In genomic region chr6:33088258-33088930, GRCh38 we compare ENCODE assay signal across 31 cellular contexts. TPM values are rescaled to one million over a fixed set of nuclear protein-coding genes. Genes with fewer than 3 reads are reported as not detected.
DNase-seq lines count a peak whose midpoint lies in the region; ATAC-seq and TF ChIP-seq lines count a peak whose summit lies in the region.
"Had no signal": no experiment of that assay in that cellular context is flagged by ENCODE, and none has a peak within 500 bp of the region (broad histone marks: within the 10 kb centered on the region; RNA-seq: fewer than 3 reads in every experiment).

No MANE protein-coding gene starts in this region.

- H3K27me3 ChIP-seq in neuronal stem cell (ENCODE audit: control insufficient read depth in 3 of 3, insufficient read depth in 3 of 3, low read depth in 1 of 3, low read length in 3 of 3), result peaks cover 0 to 4% (median 0%) of the 10 kb centered on the region in 3 experiments
- H3K27me3 ChIP-seq: right atrium auricular region, testis, uterus had no signal

- no peak overlapping the region for H2BK5ac ChIP-seq in neuronal stem cell (ENCODE audit: low read length)

- no peak overlapping the region for H2BK120ac ChIP-seq in neuronal stem cell (ENCODE audit: low read depth, low read length)

- H3K36me3 Mint-ChIP-seq in dendritic cell treated with granulocyte-macrophage colony-stimulating factor and Interleukin-4, amounts not matched to agents 40 ng/mL and 50 ng/mL, for 4 days (ENCODE audit: low read depth), result peaks cover 58% of the 10 kb centered on the region
- H3K36me3 Mint-ChIP-seq in naive thymus-derived CD8-positive, alpha-beta T cell, result peaks cover 0 to 36% (median 0%) of the 10 kb centered on the region in 3 donors
- H3K36me3 Mint-ChIP-seq: activated naive CD8-positive, alpha-beta T cell had no signal

- H3K23ac ChIP-seq in neuronal stem cell (ENCODE audit: low read depth, low read length, poor library complexity), result no peak overlapping the region

- no peak overlapping the region for H3K4me3 Mint-ChIP-seq in dendritic cell treated with granulocyte-macrophage colony-stimulating factor and Interleukin-4, amounts not matched to agents 40 ng/mL and 50 ng/mL, for 4 days
- H3K4me3 Mint-ChIP-seq in naive thymus-derived CD8-positive, alpha-beta T cell, result no peak overlapping the region
- H3K4me3 Mint-ChIP-seq: activated naive CD8-positive, alpha-beta T cell; CD14-positive monocyte; natural killer cell treated with Interleukin-12 subunit alpha and Interleukin-12 subunit beta and Interleukin-15 and Interleukin-18, amount 100 ng/mL, for 72 hours; T-helper 2 cell treated with Interferon-gamma antibody and Interleukin-4, amounts not matched to agents 5 μg/mL and 100 μg/mL, for 36 hours had no signal

- H3K27ac ChIP-seq in coronary artery (no peak overlapping the region), neuronal stem cell (replicated peaks; ENCODE audit: low read length) (no peak overlapping the region)
- H3K27ac ChIP-seq: dorsolateral prefrontal cortex, heart left ventricle, KMS-11, right atrium auricular region, testis, uterus had no signal

- no peak overlapping the region for H2BK15ac ChIP-seq in neuronal stem cell (ENCODE audit: low read length)

- H3K4ac ChIP-seq in neuronal stem cell (ENCODE audit: low read length), result no peak overlapping the region

- no peaks in the 10 kb centered on the region for H3K9me3 ChIP-seq in neuronal stem cell (replicated peaks in 1 of 2; ENCODE audit: control insufficient read depth in 2 of 2, insufficient read depth in 1 of 2, low read depth in 1 of 2, low read length in 2 of 2)
- H3K9me3 ChIP-seq: heart left ventricle, right atrium auricular region, testis, uterus had no signal

- peaks cover 0 to 2% of the 10 kb centered on the region in 2 donors for H3K4me1 ChIP-seq in neuronal stem cell (ENCODE audit: control insufficient read depth in 2 of 2, insufficient read depth in 1 of 2, low read depth in 1 of 2, low read length in 2 of 2)
- H3K4me1 ChIP-seq: right atrium auricular region, testis, uterus had no signal

- peak overlapping the region; percentile 52 for H3K27ac Mint-ChIP-seq in dendritic cell treated with granulocyte-macrophage colony-stimulating factor and Interleukin-4, amounts not matched to agents 40 ng/mL and 50 ng/mL, for 4 days
- peak overlapping the region in 7 of 10 donors; percentile 5 to 74 (median 28) for H3K27ac Mint-ChIP-seq in naive thymus-derived CD8-positive, alpha-beta T cell
- H3K27ac Mint-ChIP-seq: activated naive CD8-positive, alpha-beta T cell; natural killer cell treated with Interleukin-12 subunit alpha and Interleukin-12 subunit beta and Interleukin-15 and Interleukin-18, amount 100 ng/mL, for 72 hours; T-helper 2 cell treated with Interferon-gamma antibody and Interleukin-4, amounts not matched to agents 5 μg/mL and 100 μg/mL, for 36 hours had no signal

- H3K4me2 ChIP-seq in neuronal stem cell (ENCODE audit: insufficient read depth, low read length, poor library complexity, severe bottlenecking), result no peak overlapping the region
- H3K4me2 ChIP-seq: KMS-11 had no signal

- POLR2A ChIA-PET in naive thymus-derived CD8-positive, alpha-beta T cell (lab: Charles Lee), result no interaction called here

- no peaks in the 10 kb centered on the region for H3K9me3 Mint-ChIP-seq in dendritic cell treated with granulocyte-macrophage colony-stimulating factor and Interleukin-4, amounts not matched to agents 40 ng/mL and 50 ng/mL, for 4 days
- H3K9me3 Mint-ChIP-seq in naive thymus-derived CD8-positive, alpha-beta T cell, result no peaks in the 10 kb centered on the region
- H3K9me3 Mint-ChIP-seq: natural killer cell treated with Interleukin-12 subunit alpha and Interleukin-12 subunit beta and Interleukin-15 and Interleukin-18, amount 100 ng/mL, for 72 hours; T-helper 2 cell treated with Interferon-gamma antibody and Interleukin-4, amounts not matched to agents 5 μg/mL and 100 μg/mL, for 36 hours had no signal

- H3K4me1 Mint-ChIP-seq in dendritic cell treated with granulocyte-macrophage colony-stimulating factor and Interleukin-4, amounts not matched to agents 40 ng/mL and 50 ng/mL, for 4 days (ENCODE audit: low read depth), result peaks cover 43% of the 10 kb centered on the region
- H3K4me1 Mint-ChIP-seq in naive thymus-derived CD8-positive, alpha-beta T cell, result peaks cover 0 to 6% (median 3%) of the 10 kb centered on the region in 4 donors

- no CpG with 5 or more reads among the region's 3 CpGs for WGBS in neuronal stem cell (ENCODE audit: extremely low coverage in 2 of 2, insufficient read length in 2 of 2, insufficient replicate concordance in 1 of 2), 2 donors

- no peak overlapping the region for H4K8ac ChIP-seq in neuronal stem cell (ENCODE audit: low read depth, low read length)

- H3K14ac ChIP-seq in neuronal stem cell (ENCODE audit: low read length), result no peak overlapping the region

- no peak overlapping the region for H2AFZ ChIP-seq in neuronal stem cell (ENCODE audit: low read length)

- no peak overlapping the region for H2AK5ac ChIP-seq in neuronal stem cell (ENCODE audit: low read depth, low read length)

- H3K9ac ChIP-seq in neuronal stem cell (ENCODE audit: low read depth, low read length, poor library complexity), result no peak overlapping the region
- H3K9ac ChIP-seq: KMS-11 had no signal

- no peak overlapping the region for H2BK12ac ChIP-seq in neuronal stem cell (ENCODE audit: low read length)

- no peak overlapping the region for H4K91ac ChIP-seq in neuronal stem cell (ENCODE audit: low read depth, low read length, poor library complexity)

- H3K18ac ChIP-seq in neuronal stem cell (ENCODE audit: low read length), result no peak overlapping the region

- no peak for TF ChIP-seq CTCF in coronary artery (IDR thresholded peaks at IDR 0.05)

- no peak for ATAC-seq in naive thymus-derived CD8-positive, alpha-beta T cell
- ATAC-seq: heart left ventricle; left ventricle myocardium superior; natural killer cell treated with Interleukin-12 subunit alpha and Interleukin-12 subunit beta and Interleukin-15 and Interleukin-18, amount 100 ng/mL, for 72 hours; SK-N-SH treated with all-trans-retinoic acid at 6 μM for 48 hours had no signal

- peaks cover 4 to 20% of the 10 kb centered on the region in 2 donors for H3K36me3 ChIP-seq in neuronal stem cell (replicated peaks in 1 of 2; ENCODE audit: control insufficient read depth in 2 of 2, insufficient read depth in 2 of 2, low read length in 2 of 2)
- H3K36me3 ChIP-seq: uterus had no signal

- H3K4me3 ChIP-seq in coronary artery (no peak overlapping the region), neuronal stem cell (ENCODE audit: low read length in 2 of 2) (no peak overlapping the region)
- H3K4me3 ChIP-seq: dorsolateral prefrontal cortex, heart left ventricle, right atrium auricular region, testis, uterus had no signal

- peak; percentile 73 for DNase-seq in DMS53 treated with DMSO at 0.1 percent for 48 hours (lab: John Stamatoyannopoulos, UW; ENCODE audit: unreplicated experiment)
- DNase-seq in HT1080 (ENCODE audit: low read depth), result peak; percentile 63
- no peak for DNase-seq in naive thymus-derived CD8-positive, alpha-beta T cell
- DNase-seq in ureter (ENCODE audit: low spot score), result no peak
- no peak for DNase-seq in coronary artery (ENCODE audit: low spot score)
- DNase-seq in neuronal stem cell (ENCODE audit: low spot score), result no peak
- DNase-seq: activated CD8-positive, alpha-beta memory T cell treated with anti-CD3 and anti-CD28 coated beads, Interleukin-2, amount 50 U/mL, for 48 hours; aorta; caudate nucleus; dorsolateral prefrontal cortex; heart left ventricle; left ventricle myocardium superior; midbrain; NCI-H1048; NCI-H226; NCI-H748 treated with DMSO at 0.1 percent for 48 hours; stimulated activated CD4-positive, alpha-beta T cell treated with anti-CD3 and anti-CD28 coated beads, Interleukin-4, amount 100 ng/mL, for 1 hour; stimulated activated naive CD4-positive, alpha-beta T cell treated with Interleukin-2 at 50 U/mL for 16 hours; testis; uterus had no signal

- H3K79me1 ChIP-seq in neuronal stem cell (ENCODE audit: low read depth, low read length), result no peaks in the 10 kb centered on the region

- H3K27me3 Mint-ChIP-seq in dendritic cell treated with granulocyte-macrophage colony-stimulating factor and Interleukin-4, amounts not matched to agents 40 ng/mL and 50 ng/mL, for 4 days, result peaks cover 3% of the 10 kb centered on the region
- no peaks in the 10 kb centered on the region for H3K27me3 Mint-ChIP-seq in naive thymus-derived CD8-positive, alpha-beta T cell
- H3K27me3 Mint-ChIP-seq: natural killer cell treated with Interleukin-12 subunit alpha and Interleukin-12 subunit beta and Interleukin-15 and Interleukin-18, amount 100 ng/mL, for 72 hours had no signal

- intact Hi-C loops in dendritic cell treated with granulocyte-macrophage colony-stimulating factor and Interleukin-4, amounts not matched to agents 40 ng/mL and 50 ng/mL, for 4 days (cut with micrococcal nuclease), result no loop called here

RNA-seq across cellular contexts. Expression of gene HLA-DPB1, which starts 12.6 kb away (rescaled TPM):
- 12.7 and 33.5 TPM in 2 replicates for total RNA-seq in HT1080 (2014; rRNA removed; shearing (Covaris generic))
- 11.7 and 14.2 TPM in 2 replicates for polyA plus RNA-seq in HT1080 (2015; cell fraction: cytosol; rRNA removed)
- polyA plus RNA-seq in HT1080 (2015; cell fraction: nucleus; rRNA removed), result 7.1 and 16.0 TPM in 2 replicates
- 10 to 100 TPM; 42.8 to 44.0 TPM for total RNA-seq in naive thymus-derived CD8-positive, alpha-beta T cell
- 100 to 1,000 TPM in 2 of 3 donors, 10 to 100 TPM in 1; 62.2 to 228 (median 186) TPM for polyA plus RNA-seq in naive thymus-derived CD8-positive, alpha-beta T cell
- 82.5 TPM for total RNA-seq in ureter
- 45.7 TPM for polyA plus RNA-seq in neuronal stem cell (2013, experiment 1 of 2)
- polyA plus RNA-seq in neuronal stem cell (2013, experiment 2 of 2), result 42.1 TPM
- total RNA-seq: G401, HT-29 had no signal

RNA-seq across cellular contexts. Expression of gene HLA-DPA1, which starts 14.9 kb away (rescaled TPM):
- 2.2 and 8.9 TPM in 2 replicates for total RNA-seq in HT1080 (2014; rRNA removed; shearing (Covaris generic))
- 7.0 and 8.3 TPM in 2 replicates for polyA plus RNA-seq in HT1080 (2015; cell fraction: cytosol; rRNA removed)
- polyA plus RNA-seq in HT1080 (2015; cell fraction: nucleus; rRNA removed), result 8.8 and 9.3 TPM in 2 replicates
- 10 to 100 TPM; 32.6 to 35.9 TPM for total RNA-seq in naive thymus-derived CD8-positive, alpha-beta T cell
- polyA plus RNA-seq in naive thymus-derived CD8-positive, alpha-beta T cell, result 100 to 1,000 TPM in 1 of 3 donors, 10 to 100 TPM in 2; 19.5 to 121 (median 77.1) TPM
- 145 TPM for total RNA-seq in ureter
- polyA plus RNA-seq in neuronal stem cell (2013, experiment 1 of 2), result 2.2 TPM
- polyA plus RNA-seq in neuronal stem cell (2013, experiment 2 of 2), result 2.2 TPM
- total RNA-seq: endothelial cell of umbilical vein, G401, HT-29 had no signal

Comparison
In these comparisons a context has a peak if more than half of its experiments do, and no peak if none do; other contexts are left out.
1. DNase-seq: peak in DMS53 treated with DMSO at 0.1 percent for 48 hours (single experiment) and HT1080 (single experiment); none in naive thymus-derived CD8-positive, alpha-beta T cell (0 of 10), ureter (single experiment), coronary artery (single experiment) and neuronal stem cell (single experiment).